11 cellular contexts compared by ENCODE assay signal in the genomic region with DNA sequence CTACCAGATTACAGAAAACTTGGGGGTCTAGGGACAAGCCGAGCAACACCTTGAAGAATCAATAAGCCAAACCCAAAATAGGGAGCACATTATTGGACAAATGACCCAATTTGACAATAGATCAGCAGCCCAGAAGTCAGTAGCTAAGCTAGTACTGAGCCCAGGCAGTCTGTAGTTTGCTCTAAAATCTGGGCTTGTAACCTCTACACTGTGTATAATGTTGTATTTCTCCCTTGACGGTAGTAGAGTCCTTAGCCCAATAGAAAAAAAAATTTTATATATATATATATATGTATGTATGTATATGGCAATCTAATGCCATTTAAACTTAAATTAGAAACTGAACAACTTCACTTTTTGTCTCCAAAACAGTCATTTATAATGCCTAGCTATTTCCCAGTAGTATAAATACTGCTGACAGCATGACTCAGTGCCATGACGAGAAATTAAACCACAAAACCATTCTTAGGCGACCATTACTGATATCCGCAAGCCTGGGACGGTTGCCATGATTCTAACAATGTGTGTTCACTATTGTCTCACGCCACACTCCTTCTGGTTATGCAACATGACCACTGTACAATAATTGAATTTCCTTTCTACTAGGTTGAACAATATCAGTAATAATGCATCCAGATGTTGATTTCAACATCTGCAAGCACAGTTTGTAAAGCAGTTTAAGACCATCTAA.
DNase-seq lines count a peak whose midpoint lies in the region; ATAC-seq and TF ChIP-seq lines count a peak whose summit lies in the region.
"Had no signal": no experiment of that assay in that cellular context is flagged by ENCODE, and none has a peak within 500 bp of the region (broad histone marks: within the 10 kb centered on the region; RNA-seq: fewer than 3 reads in every experiment).

No MANE protein-coding gene starts in this region.

- no peak overlapping the region for H3K4me3 ChIP-seq in choroid plexus epithelial cell (ENCODE audit: low read depth, low read length)

- H3K27ac ChIP-seq in caudate nucleus (ENCODE audit: low read depth, low read length) = no peak overlapping the region
- H3K27ac ChIP-seq: KMS-11 had no signal

- intact Hi-C loops in sciatic nerve (cut with DNase I) = no loop called here

- peak; percentile 13 for ATAC-seq in sciatic nerve

- DNase-seq in GOT3 (lab: John Stamatoyannopoulos, UW) (peak; percentile 41), NCI-H226 (peak; percentile 93), choroid plexus epithelial cell (ENCODE audit: low read depth) (peak; percentile 95), sciatic nerve (ENCODE audit: low spot score) (no peak), caudate nucleus (lab: John Stamatoyannopoulos, UW) (no peak), NCI-H510A (lab: John Stamatoyannopoulos, UW) (no peak)
- no peak for DNase-seq in activated CD8-positive, alpha-beta memory T cell treated with anti-CD3 and anti-CD28 coated beads, Interleukin-2, amount 50 U/mL, for 48 hours
- DNase-seq: activated T-cell treated with anti-CD3 and anti-CD28 coated beads for 4 hours; mesendoderm; stimulated activated CD4-positive, alpha-beta T cell treated with anti-CD3 and anti-CD28 coated beads, Interleukin-4, amount 100 ng/mL, for 24 hours had no signal

- no peak for TF ChIP-seq CTCF in choroid plexus epithelial cell (conservative IDR thresholded peaks at IDR 0.05; ENCODE audit: low read depth, low read length)

Comparison
In these comparisons a context has a peak if more than half of its experiments do, and no peak if none do; other contexts are left out.
1. DNase-seq: peak in GOT3 (single experiment), NCI-H226 (single experiment) and choroid plexus epithelial cell (single experiment); none in sciatic nerve (single experiment), caudate nucleus (0 of 61), activated CD8-positive, alpha-beta memory T cell treated with anti-CD3 and anti-CD28 coated beads, Interleukin-2, amount 50 U/mL, for 48 hours (single experiment) and NCI-H510A (single experiment).